Comparison of ENCODE assay signal across 1 cellular context in the genomic region with DNA sequence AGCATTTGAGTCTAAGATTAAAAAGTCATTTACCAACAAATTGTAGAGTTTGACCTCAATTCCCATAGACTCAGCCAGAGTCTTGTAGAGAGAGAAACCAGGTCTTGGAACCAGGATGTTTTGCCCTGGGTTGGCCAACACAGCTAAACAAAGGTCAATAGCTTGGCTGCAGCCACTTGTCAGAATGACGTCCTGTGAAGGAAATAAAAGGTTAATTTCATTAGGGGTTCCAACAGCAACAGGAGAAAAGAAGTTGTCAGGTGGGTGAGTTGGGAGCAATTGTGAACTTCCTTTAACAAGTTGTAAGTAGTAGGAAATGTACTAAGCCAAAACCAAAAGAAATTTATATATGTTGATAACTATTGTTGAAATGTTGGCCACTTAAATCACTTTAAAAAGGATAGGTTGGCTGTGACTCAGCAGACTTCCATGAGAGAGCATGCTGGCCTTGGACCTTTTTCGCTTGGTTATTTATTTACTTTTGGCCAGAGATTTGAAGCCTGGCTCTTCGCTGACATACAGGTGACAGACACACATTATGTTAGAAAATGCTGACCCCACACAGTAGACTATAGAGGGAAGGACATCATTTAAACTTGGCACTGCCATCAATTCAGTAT.
TF ChIP-seq lines count a peak whose summit lies in the region.

No MANE protein-coding gene starts in this region.

TF ChIP-seq in A549, 52 proteins besides CTCF, POLR2A, EP300 and RAD21:
- TF ChIP-seq ZSCAN20 (CRISPR knock-in tag; IDR thresholded peaks at IDR 0.05) (peak; percentile 26; the same call in 1 of the 2 replicates), FOSL2 (IDR thresholded peaks at IDR 0.05) (no peak), FOSL2 (CRISPR knock-in tag; IDR thresholded peaks at IDR 0.05) (0 out of 2 replicates have a peak, but pooled peaks have one; percentile 14), MAFK (IDR thresholded peaks at IDR 0.05; ENCODE audit: partially characterized antibody) (peak; percentile 67), CEBPB (IDR thresholded peaks at IDR 0.05) (no peak), BHLHE40 (IDR thresholded peaks at IDR 0.05; ENCODE audit: low read depth, low read length) (no peak), MAX (IDR thresholded peaks at IDR 0.05) (0 out of 2 replicates have a peak, but pooled peaks have one; percentile 24), KDM5A (IDR thresholded peaks at IDR 0.05) (no peak)
